In genomic region chr2:181374741-181375675, GRCh38 we compare ENCODE assay signal across 1 cellular context.
TF ChIP-seq lines count a peak whose summit lies in the region.

No MANE protein-coding gene starts in this region.

TF ChIP-seq in GM23338, 12 proteins besides CTCF, POLR2A, EP300 and RAD21 (continued from another document):
- no peak for TF ChIP-seq REST (IDR thresholded peaks at IDR 0.05; ENCODE audit: unreplicated experiment)
